Comparison of ENCODE assay signal across 9 cellular contexts in the genomic region with DNA sequence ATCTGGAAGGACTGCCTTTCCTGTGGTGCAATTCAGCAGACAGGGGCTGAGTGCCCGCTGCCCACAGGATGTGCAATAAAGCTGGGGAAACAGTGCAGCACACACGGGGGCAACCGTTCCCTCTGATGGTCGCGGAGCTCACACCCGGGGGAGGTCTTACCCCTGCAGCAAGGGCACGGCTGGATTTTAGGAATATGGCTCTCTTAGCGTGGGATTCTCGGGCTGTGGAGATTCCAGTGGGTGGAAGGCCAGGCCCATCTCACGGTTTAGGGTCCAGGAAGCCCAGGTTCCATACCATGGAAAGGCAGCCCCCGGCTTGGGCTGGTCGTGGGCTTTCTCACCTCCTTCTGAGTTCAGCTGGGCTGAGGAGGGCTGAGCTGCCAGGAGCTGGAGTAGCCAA.
"Had no signal": no experiment of that assay in that cellular context is flagged by ENCODE, and none has a peak within 500 bp of the region (broad histone marks: within the 10 kb centered on the region; RNA-seq: fewer than 3 reads in every experiment).

No MANE protein-coding gene starts in this region.

- DNase-seq: GOT3, HFFc6, IMR-90, KG1 had no signal

- H3K4me1 ChIP-seq: HAP-1 had no signal

- FAIRE-seq: H54, HTR-8/SVneo had no signal

- H3K27ac Mint-ChIP-seq: HFFc6 had no signal

- H3K4me3 ChIP-seq: HAP-1, K562 had no signal

- ATAC-seq: HCT116, K562 had no signal

- H3K4me3 Mint-ChIP-seq: HFFc6 had no signal

- H3K9me3 ChIP-seq: HAP-1 had no signal

- H3K36me3 ChIP-seq: HAP-1 had no signal
